In genomic region chr2:231028890-231029289, GRCh38 we compare ENCODE assay signal across 37 cellular contexts. TPM values are rescaled to one million over a fixed set of nuclear protein-coding genes. Genes with fewer than 3 reads are reported as not detected.
"Had no signal": no experiment of that assay in that cellular context is flagged by ENCODE, and none has a peak within 500 bp of the region (broad histone marks: within the 10 kb centered on the region; RNA-seq: fewer than 3 reads in every experiment).

No MANE protein-coding gene starts in this region.

- H3K4me1 Mint-ChIP-seq: activated CD4-positive, alpha-beta T cell treated with anti-CD3 and anti-CD28 coated beads for 36 hours; activated CD4-positive, alpha-beta T cell treated with anti-CD3 and anti-CD28 coated beads, Interleukin-2, amount 10 ng/mL, durations not matched to agents 24 days and 14 days; activated CD8-positive, alpha-beta memory T cell treated with anti-CD3 and anti-CD28 coated beads, Interleukin-2, amount 10 ng/mL, durations not matched to agents 7 days and 5 days; activated naive CD4-positive, alpha-beta T cell treated with anti-CD3 and anti-CD28 coated beads, Interleukin-2, amount 50 U/mL, for 24 hours; activated naive CD8-positive, alpha-beta T cell treated with anti-CD3 and anti-CD28 coated beads for 36 hours; activated naive CD8-positive, alpha-beta T cell treated with anti-CD3 and anti-CD28 coated beads, Interleukin-2, amount 50 U/mL, for 24 hours; T-helper 17 cell had no signal

- H3K36me3 Mint-ChIP-seq: activated CD4-positive, alpha-beta memory T cell treated with anti-CD3 and anti-CD28 coated beads for 36 hours; activated CD8-positive, alpha-beta memory T cell treated with anti-CD3 and anti-CD28 coated beads, Interleukin-2, amount 10 ng/mL, durations not matched to agents 7 days and 5 days; activated naive CD4-positive, alpha-beta T cell treated with anti-CD3 and anti-CD28 coated beads, Interleukin-2, amount 50 U/mL, for 24 hours; activated naive CD8-positive, alpha-beta T cell treated with anti-CD3 and anti-CD28 coated beads for 36 hours had no signal

- H3K27ac ChIP-seq: adrenal gland, body of pancreas, esophagus muscularis mucosa, foreskin keratinocyte, gastrocnemius medialis, heart left ventricle, WERI-Rb-1 had no signal

- FAIRE-seq: colon had no signal

- H3K27me3 ChIP-seq: body of pancreas had no signal

- DNase-seq: activated CD4-positive, alpha-beta memory T cell treated with anti-CD3 and anti-CD28 coated beads for 36 hours; activated CD4-positive, alpha-beta T cell treated with anti-CD3 and anti-CD28 coated beads, Interleukin-2, amount 10 ng/mL, durations not matched to agents 24 days and 14 days; activated CD4-positive, CD25-positive, alpha-beta regulatory T cell; activated CD4-positive, CD25-positive, alpha-beta regulatory T cell treated with anti-CD3 and anti-CD28 coated beads, Interleukin-2, amount 50 U/mL, for 72 hours; activated CD8-positive, alpha-beta memory T cell treated with anti-CD3 and anti-CD28 coated beads, Interleukin-2, amount 10 ng/mL, durations not matched to agents 7 days and 5 days; activated CD8-positive, alpha-beta memory T cell treated with anti-CD3 and anti-CD28 coated beads, Interleukin-2, amount 50 U/mL, for 4 hours; activated CD8-positive, alpha-beta T cell treated with anti-CD3 and anti-CD28 coated beads, Interleukin-2, amount 10 ng/mL, durations not matched to agents 7 days and 5 days; activated effector memory CD4-positive, alpha-beta T cell treated with anti-CD3 and anti-CD28 coated beads, Interleukin-2, amount 50 U/mL, for 16 hours; activated naive CD4-positive, alpha-beta T cell treated with anti-CD3 and anti-CD28 coated beads for 36 hours; activated naive CD8-positive, alpha-beta T cell treated with anti-CD3 and anti-CD28 coated beads for 36 hours; activated naive CD8-positive, alpha-beta T cell treated with anti-CD3 and anti-CD28 coated beads, Interleukin-2, amount 50 U/mL, for 24 hours; activated T-cell treated with anti-CD3 and anti-CD28 coated beads, Interleukin-2, amount 50 U/mL, for 1 hour; activated T-cell treated with anti-CD3 and anti-CD28 coated beads, Interleukin-2, amount 50 U/mL, for 48 hours; adrenal gland; amygdala; aorta; body of pancreas; cortex of kidney; dermis blood vessel endothelial cell; effector CD4-positive, alpha-beta T cell; effector memory CD8-positive, alpha-beta T cell; erythroblast; foreskin keratinocyte; gastrocnemius medialis; glutamatergic neuron; heart left ventricle; T-helper 17 cell; T1000; WERI-Rb-1 had no signal

- H3K27ac Mint-ChIP-seq: activated CD4-positive, alpha-beta memory T cell treated with anti-CD3 and anti-CD28 coated beads for 36 hours; activated CD4-positive, alpha-beta T cell treated with anti-CD3 and anti-CD28 coated beads for 36 hours; activated CD4-positive, alpha-beta T cell treated with anti-CD3 and anti-CD28 coated beads, Interleukin-2, amount 10 ng/mL, durations not matched to agents 24 days and 14 days; activated CD8-positive, alpha-beta memory T cell treated with anti-CD3 and anti-CD28 coated beads, Interleukin-2, amount 10 ng/mL, durations not matched to agents 7 days and 5 days; activated CD8-positive, alpha-beta T cell treated with anti-CD3 and anti-CD28 coated beads, Interleukin-2, amount 10 ng/mL, durations not matched to agents 7 days and 5 days; activated naive CD4-positive, alpha-beta T cell treated with anti-CD3 and anti-CD28 coated beads for 36 hours; activated naive CD4-positive, alpha-beta T cell treated with anti-CD3 and anti-CD28 coated beads, Interleukin-2, amount 50 U/mL, for 24 hours; activated naive CD8-positive, alpha-beta T cell treated with anti-CD3 and anti-CD28 coated beads for 36 hours; activated naive CD8-positive, alpha-beta T cell treated with anti-CD3 and anti-CD28 coated beads, Interleukin-2, amount 50 U/mL, for 24 hours; activated T-helper 1 cell treated with anti-CD3 and anti-CD28 coated beads, Interleukin-12 subunit alpha, Interleukin-12 subunit beta, Interleukin-2, Interleukin-4 antibody, amounts not matched to agents 30 ng/mL and 10 ng/mL and 1 ng/mL, durations not matched to agents 14 hours and 24 hours and 36 hours; activated T-helper 2 cell treated with anti-CD3 and anti-CD28 coated beads, Interferon-gamma antibody, Interleukin-2, Interleukin-4, amounts not matched to agents 10 μg/mL and 5 μg/mL and 100 μg/mL, durations not matched to agents 14 hours and 24 hours and 36 hours; effector memory CD8-positive, alpha-beta T cell; T-helper 17 cell; T-helper 2 cell treated with Interferon-gamma antibody and Interleukin-4, amounts not matched to agents 5 μg/mL and 100 μg/mL, for 36 hours had no signal

- H3K4me3 Mint-ChIP-seq: activated CD4-positive, alpha-beta memory T cell treated with anti-CD3 and anti-CD28 coated beads for 36 hours; activated CD4-positive, alpha-beta T cell treated with anti-CD3 and anti-CD28 coated beads for 36 hours; activated CD4-positive, alpha-beta T cell treated with anti-CD3 and anti-CD28 coated beads, Interleukin-2, amount 10 ng/mL, durations not matched to agents 24 days and 14 days; activated CD8-positive, alpha-beta memory T cell treated with anti-CD3 and anti-CD28 coated beads, Interleukin-2, amount 10 ng/mL, durations not matched to agents 7 days and 5 days; activated CD8-positive, alpha-beta T cell treated with anti-CD3 and anti-CD28 coated beads, Interleukin-2, amount 10 ng/mL, durations not matched to agents 7 days and 5 days; activated naive CD4-positive, alpha-beta T cell treated with anti-CD3 and anti-CD28 coated beads for 36 hours; activated naive CD4-positive, alpha-beta T cell treated with anti-CD3 and anti-CD28 coated beads, Interleukin-2, amount 50 U/mL, for 24 hours; activated naive CD8-positive, alpha-beta T cell treated with anti-CD3 and anti-CD28 coated beads for 36 hours; activated naive CD8-positive, alpha-beta T cell treated with anti-CD3 and anti-CD28 coated beads, Interleukin-2, amount 50 U/mL, for 24 hours; activated T-helper 1 cell treated with anti-CD3 and anti-CD28 coated beads, Interleukin-12 subunit alpha, Interleukin-12 subunit beta, Interleukin-2, Interleukin-4 antibody, amounts not matched to agents 30 ng/mL and 10 ng/mL and 1 ng/mL, durations not matched to agents 14 hours and 24 hours and 36 hours; effector memory CD8-positive, alpha-beta T cell; T-helper 17 cell; T-helper 2 cell treated with Interferon-gamma antibody and Interleukin-4, amounts not matched to agents 5 μg/mL and 100 μg/mL, for 36 hours had no signal

- H3K9me3 Mint-ChIP-seq: activated CD4-positive, alpha-beta memory T cell treated with anti-CD3 and anti-CD28 coated beads for 36 hours; activated CD4-positive, alpha-beta T cell treated with anti-CD3 and anti-CD28 coated beads, Interleukin-2, amount 10 ng/mL, durations not matched to agents 24 days and 14 days; activated naive CD4-positive, alpha-beta T cell treated with anti-CD3 and anti-CD28 coated beads for 36 hours; activated naive CD4-positive, alpha-beta T cell treated with anti-CD3 and anti-CD28 coated beads, Interleukin-2, amount 50 U/mL, for 24 hours; activated naive CD8-positive, alpha-beta T cell treated with anti-CD3 and anti-CD28 coated beads for 36 hours; activated naive CD8-positive, alpha-beta T cell treated with anti-CD3 and anti-CD28 coated beads, Interleukin-2, amount 50 U/mL, for 24 hours; activated T-helper 1 cell treated with anti-CD3 and anti-CD28 coated beads, Interleukin-12 subunit alpha, Interleukin-12 subunit beta, Interleukin-2, Interleukin-4 antibody, amounts not matched to agents 30 ng/mL and 10 ng/mL and 1 ng/mL, durations not matched to agents 14 hours and 24 hours and 36 hours; activated T-helper 2 cell treated with anti-CD3 and anti-CD28 coated beads, Interferon-gamma antibody, Interleukin-2, Interleukin-4, amounts not matched to agents 10 μg/mL and 5 μg/mL and 100 μg/mL, durations not matched to agents 14 hours and 24 hours and 36 hours; effector memory CD8-positive, alpha-beta T cell; T-helper 2 cell treated with Interferon-gamma antibody and Interleukin-4, amounts not matched to agents 5 μg/mL and 100 μg/mL, for 36 hours had no signal

- H3K4me1 ChIP-seq: adrenal gland, esophagus muscularis mucosa, foreskin keratinocyte, gastrocnemius medialis, heart left ventricle had no signal

- H3K4me3 ChIP-seq: adrenal gland, body of pancreas, esophagus muscularis mucosa, gastrocnemius medialis, heart left ventricle had no signal

- H3K36me3 ChIP-seq: adrenal gland, esophagus muscularis mucosa, gastrocnemius medialis, heart left ventricle, WERI-Rb-1 had no signal

- ATAC-seq: activated CD4-positive, alpha-beta T cell treated with anti-CD3 and anti-CD28 coated beads for 36 hours; activated CD8-positive, alpha-beta memory T cell treated with anti-CD3 and anti-CD28 coated beads, Interleukin-2, amount 10 ng/mL, durations not matched to agents 7 days and 5 days; activated CD8-positive, alpha-beta T cell treated with anti-CD3 and anti-CD28 coated beads, Interleukin-2, amount 10 ng/mL, durations not matched to agents 7 days and 5 days; activated naive CD8-positive, alpha-beta T cell treated with anti-CD3 and anti-CD28 coated beads, Interleukin-2, amount 50 U/mL, for 24 hours; body of pancreas; effector memory CD8-positive, alpha-beta T cell; foreskin keratinocyte; gastrocnemius medialis; heart left ventricle; T-helper 17 cell had no signal

- H3K9me3 ChIP-seq: adrenal gland, body of pancreas, gastrocnemius medialis, heart left ventricle had no signal

RNA-seq across cellular contexts. Expression of gene C2orf72, which starts 8.4 kb away (rescaled TPM):
- total RNA-seq: activated naive CD4-positive, alpha-beta T cell treated with anti-CD3 and anti-CD28 coated beads for 36 hours; activated T-helper 1 cell treated with anti-CD3 and anti-CD28 coated beads, Interleukin-12 subunit alpha, Interleukin-12 subunit beta, Interleukin-2, Interleukin-4 antibody, amounts not matched to agents 30 ng/mL and 10 ng/mL and 1 ng/mL, durations not matched to agents 14 hours and 24 hours and 36 hours; foreskin keratinocyte; T-helper 17 cell had no signal
- polyA plus RNA-seq: foreskin keratinocyte had no signal

RNA-seq across cellular contexts. Expression of gene SPATA3, which starts 33.0 kb away (rescaled TPM):
- total RNA-seq: activated CD4-positive, alpha-beta T cell treated with anti-CD3 and anti-CD28 coated beads, Interleukin-2, amount 10 ng/mL, durations not matched to agents 24 days and 14 days; activated naive CD4-positive, alpha-beta T cell treated with anti-CD3 and anti-CD28 coated beads for 36 hours; activated naive CD8-positive, alpha-beta T cell treated with anti-CD3 and anti-CD28 coated beads for 36 hours; activated T-helper 1 cell treated with anti-CD3 and anti-CD28 coated beads, Interleukin-12 subunit alpha, Interleukin-12 subunit beta, Interleukin-2, Interleukin-4 antibody, amounts not matched to agents 30 ng/mL and 10 ng/mL and 1 ng/mL, durations not matched to agents 14 hours and 24 hours and 36 hours; activated T-helper 2 cell treated with anti-CD3 and anti-CD28 coated beads, Interferon-gamma antibody, Interleukin-2, Interleukin-4, amounts not matched to agents 10 μg/mL and 5 μg/mL and 100 μg/mL, durations not matched to agents 14 hours and 24 hours and 36 hours; adrenal gland; aorta; body of pancreas; chondrocyte; dermis blood vessel endothelial cell; esophagus muscularis mucosa; foreskin keratinocyte; gastrocnemius medialis; heart left ventricle; T-helper 17 cell had no signal
- polyA plus RNA-seq: adrenal gland, aorta, foreskin keratinocyte, heart left ventricle had no signal
